Comparison of ENCODE assay signal across 21 cellular contexts in genomic region chr18:74515620-74516231, GRCh38. TPM values are rescaled to one million over a fixed set of nuclear protein-coding genes. Genes with fewer than 3 reads are reported as not detected.
"Had no signal": no experiment of that assay in that cellular context is flagged by ENCODE, and none has a peak within 500 bp of the region (broad histone marks: within the 10 kb centered on the region; RNA-seq: fewer than 3 reads in every experiment).

No MANE protein-coding gene starts in this region.

- H3K9me3 ChIP-seq: gastrocnemius medialis, heart right ventricle, tibial nerve had no signal

- H3K27ac ChIP-seq: gastrocnemius medialis, heart right ventricle, tibial nerve, WERI-Rb-1 had no signal

- ATAC-seq: gastrocnemius medialis; heart right ventricle; left ventricle myocardium superior; sciatic nerve; stimulated activated memory B cell treated with anti-CD40 and anti-IgM and Interleukin-4, amounts not matched to agents 10 μg/mL and 1 μg/mL and 100 μg/mL, for 72 hours; T-helper 17 cell had no signal

- H3K4me3 ChIP-seq: gastrocnemius medialis, heart right ventricle, tibial nerve had no signal

- H3K4me1 ChIP-seq: gastrocnemius medialis had no signal

- FAIRE-seq: keratinocyte had no signal

- DNase-seq: activated CD4-positive, alpha-beta memory T cell treated with anti-CD3 and anti-CD28 coated beads for 36 hours; activated naive CD4-positive, alpha-beta T cell; activated naive CD8-positive, alpha-beta T cell treated with anti-CD3 and anti-CD28 coated beads, Interleukin-2, amount 10 ng/mL, durations not matched to agents 7 days and 5 days; endodermal cell; gastrocnemius medialis; heart right ventricle; left ventricle myocardium superior; mesendoderm; nephron progenitor cell; stimulated activated CD4-positive, alpha-beta T cell treated with anti-CD3 and anti-CD28 coated beads, Interleukin-12 subunit alpha, Interleukin-12 subunit beta, amount 100 ng/mL, for 4 hours; T-helper 17 cell; WERI-Rb-1 had no signal

RNA-seq across cellular contexts. Expression of gene CNDP1, which starts 18.6 kb away (rescaled TPM):
- total RNA-seq: activated CD4-positive, alpha-beta memory T cell treated with anti-CD3 and anti-CD28 coated beads for 36 hours; activated naive CD8-positive, alpha-beta T cell treated with anti-CD3 and anti-CD28 coated beads, Interleukin-2, amount 10 ng/mL, durations not matched to agents 7 days and 5 days; activated T-helper 1 cell treated with anti-CD3 and anti-CD28 coated beads, Interleukin-12 subunit alpha, Interleukin-12 subunit beta, Interleukin-2, Interleukin-4 antibody, amounts not matched to agents 30 ng/mL and 10 ng/mL and 1 ng/mL, durations not matched to agents 14 hours and 24 hours and 36 hours; dermis microvascular lymphatic vessel endothelial cell; epithelial cell of proximal tubule; gastrocnemius medialis; left ventricle myocardium superior; osteoblast; pulmonary artery endothelial cell had no signal
- polyA plus RNA-seq: keratinocyte had no signal

RNA-seq across cellular contexts. Expression of gene DIPK1C, which starts 58.6 kb away (rescaled TPM):
- total RNA-seq: activated CD4-positive, alpha-beta memory T cell treated with anti-CD3 and anti-CD28 coated beads for 36 hours; activated naive CD8-positive, alpha-beta T cell treated with anti-CD3 and anti-CD28 coated beads, Interleukin-2, amount 10 ng/mL, durations not matched to agents 7 days and 5 days; activated T-helper 1 cell treated with anti-CD3 and anti-CD28 coated beads, Interleukin-12 subunit alpha, Interleukin-12 subunit beta, Interleukin-2, Interleukin-4 antibody, amounts not matched to agents 30 ng/mL and 10 ng/mL and 1 ng/mL, durations not matched to agents 14 hours and 24 hours and 36 hours; dermis microvascular lymphatic vessel endothelial cell; epithelial cell of proximal tubule; osteoblast; pulmonary artery endothelial cell; T-helper 17 cell had no signal
- polyA plus RNA-seq: keratinocyte had no signal
